Comparison of ENCODE assay signal across 1 cellular context in genomic region chr4:177384856-177385396, GRCh38.
TF ChIP-seq lines count a peak whose summit lies in the region.

No MANE protein-coding gene starts in this region.

TF ChIP-seq in IMR-90, 13 proteins besides CTCF, POLR2A, EP300 and RAD21 (continued from another document):
- TF ChIP-seq FOS (IDR thresholded peaks at IDR 0.05; ENCODE audit: low read depth, low read length) (no peak), MAZ (IDR thresholded peaks at IDR 0.05; ENCODE audit: borderline replicate concordance, low read depth, low read length) (no peak), SMC3 (IDR thresholded peaks at IDR 0.05; ENCODE audit: low read depth, low read length) (no peak), MAFK (IDR thresholded peaks at IDR 0.05; ENCODE audit: low read depth, low read length) (no peak), BHLHE40 (IDR thresholded peaks at IDR 0.05; ENCODE audit: low read depth, low read length) (no peak), RFX5 (IDR thresholded peaks at IDR 0.05; ENCODE audit: low read depth, low read length) (no peak)
- TF ChIP-seq, protein P1, sequence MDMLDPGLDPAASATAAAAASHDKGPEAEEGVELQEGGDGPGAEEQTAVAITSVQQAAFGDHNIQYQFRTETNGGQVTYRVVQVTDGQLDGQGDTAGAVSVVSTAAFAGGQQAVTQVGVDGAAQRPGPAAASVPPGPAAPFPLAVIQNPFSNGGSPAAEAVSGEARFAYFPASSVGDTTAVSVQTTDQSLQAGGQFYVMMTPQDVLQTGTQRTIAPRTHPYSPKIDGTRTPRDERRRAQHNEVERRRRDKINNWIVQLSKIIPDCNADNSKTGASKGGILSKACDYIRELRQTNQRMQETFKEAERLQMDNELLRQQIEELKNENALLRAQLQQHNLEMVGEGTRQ (IDR thresholded peaks at IDR 0.05; ENCODE audit: low read depth, low read length) = no peak
